17 cellular contexts compared by ENCODE assay signal in the genomic region with DNA sequence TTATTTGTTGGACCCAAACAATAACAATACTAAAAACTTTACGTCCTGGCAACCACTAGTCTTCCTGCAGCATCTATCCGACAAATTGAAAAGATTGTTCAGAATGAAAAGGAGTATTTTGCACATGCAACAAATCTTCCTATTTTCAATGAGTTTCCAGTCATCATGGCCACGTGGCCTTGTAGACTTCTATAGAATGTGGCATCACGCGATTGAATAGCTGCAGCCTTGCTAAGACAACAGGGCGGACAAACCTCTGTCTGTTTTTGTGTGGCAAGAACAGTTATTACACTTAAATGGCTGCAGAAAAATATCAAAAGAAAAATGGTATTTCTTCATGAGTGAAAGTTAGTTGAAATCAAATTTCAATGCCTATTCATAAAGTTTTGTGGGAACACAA.
"Had no signal": no experiment of that assay in that cellular context is flagged by ENCODE, and none has a peak within 500 bp of the region (broad histone marks: within the 10 kb centered on the region; RNA-seq: fewer than 3 reads in every experiment).

No MANE protein-coding gene starts in this region.

- H3K9me3 Mint-ChIP-seq: activated CD4-positive, alpha-beta memory T cell treated with anti-CD3 and anti-CD28 coated beads for 36 hours; activated naive CD8-positive, alpha-beta T cell treated with anti-CD3 and anti-CD28 coated beads for 36 hours; activated T-cell treated with anti-CD3 and anti-CD28 coated beads, Interleukin-2, amount 50 U/mL, for 4 hours; endodermal cell; stimulated activated memory B cell treated with anti-CD40 and anti-IgM and Interleukin-4, amounts not matched to agents 10 μg/mL and 1 μg/mL and 100 μg/mL, for 72 hours; T-helper 2 cell treated with Interferon-gamma antibody and Interleukin-4, amounts not matched to agents 5 μg/mL and 100 μg/mL, for 36 hours had no signal

- H3K4me3 Mint-ChIP-seq: activated CD4-positive, alpha-beta memory T cell treated with anti-CD3 and anti-CD28 coated beads for 36 hours; activated naive CD8-positive, alpha-beta T cell treated with anti-CD3 and anti-CD28 coated beads for 36 hours; activated T-cell treated with anti-CD3 and anti-CD28 coated beads, Interleukin-2, amount 50 U/mL, for 4 hours; endodermal cell; naive B cell; stimulated activated memory B cell treated with anti-CD40 and anti-IgM and Interleukin-4, amounts not matched to agents 10 μg/mL and 1 μg/mL and 100 μg/mL, for 72 hours; T-helper 2 cell treated with Interferon-gamma antibody and Interleukin-4, amounts not matched to agents 5 μg/mL and 100 μg/mL, for 36 hours had no signal

- ATAC-seq: activated T-cell treated with anti-CD3 and anti-CD28 coated beads, Interleukin-2, amount 50 U/mL, for 4 hours; stimulated activated memory B cell treated with anti-CD40 and anti-IgM and Interleukin-4, amounts not matched to agents 10 μg/mL and 1 μg/mL and 100 μg/mL, for 72 hours had no signal

- H3K27ac ChIP-seq: neutrophil, tibial nerve had no signal

- H3K36me3 ChIP-seq: neutrophil, tibial nerve had no signal

- H3K4me1 Mint-ChIP-seq: activated naive CD8-positive, alpha-beta T cell treated with anti-CD3 and anti-CD28 coated beads for 36 hours; naive B cell; stimulated activated memory B cell treated with anti-CD40 and anti-IgM and Interleukin-4, amounts not matched to agents 10 μg/mL and 1 μg/mL and 100 μg/mL, for 72 hours had no signal

- H3K36me3 Mint-ChIP-seq: activated CD4-positive, alpha-beta memory T cell treated with anti-CD3 and anti-CD28 coated beads for 36 hours; activated naive CD8-positive, alpha-beta T cell treated with anti-CD3 and anti-CD28 coated beads for 36 hours; stimulated activated memory B cell treated with anti-CD40 and anti-IgM and Interleukin-4, amounts not matched to agents 10 μg/mL and 1 μg/mL and 100 μg/mL, for 72 hours had no signal

- H3K4me3 ChIP-seq: lung had no signal

- H3K27me3 ChIP-seq: tibial nerve had no signal

- DNase-seq: activated CD4-positive, alpha-beta memory T cell treated with anti-CD3 and anti-CD28 coated beads for 36 hours; activated CD4-positive, alpha-beta T cell treated with anti-CD3 and anti-CD28 coated beads for 1 hour; activated effector memory CD4-positive, alpha-beta T cell treated with anti-CD3 and anti-CD28 coated beads, Interleukin-2, amount 50 U/mL, for 16 hours; activated naive CD8-positive, alpha-beta T cell treated with anti-CD3 and anti-CD28 coated beads for 36 hours; activated T-cell treated with anti-CD3 and anti-CD28 coated beads, Interleukin-2, amount 50 U/mL, for 4 hours; central memory CD4-positive, alpha-beta T cell; cortex of kidney; endodermal cell; midbrain; naive B cell; stimulated activated CD4-positive, alpha-beta T cell treated with anti-CD3 and anti-CD28 coated beads, Interleukin-1b, Interleukin-23, amount 100 ng/mL, for 48 hours; SW 1271 had no signal

- H3K27ac Mint-ChIP-seq: activated CD4-positive, alpha-beta memory T cell treated with anti-CD3 and anti-CD28 coated beads for 36 hours; activated naive CD8-positive, alpha-beta T cell treated with anti-CD3 and anti-CD28 coated beads for 36 hours; endodermal cell; naive B cell; stimulated activated memory B cell treated with anti-CD40 and anti-IgM and Interleukin-4, amounts not matched to agents 10 μg/mL and 1 μg/mL and 100 μg/mL, for 72 hours; T-helper 2 cell treated with Interferon-gamma antibody and Interleukin-4, amounts not matched to agents 5 μg/mL and 100 μg/mL, for 36 hours had no signal

- H3K9me3 ChIP-seq: neutrophil, tibial nerve had no signal
